In the genomic region with DNA sequence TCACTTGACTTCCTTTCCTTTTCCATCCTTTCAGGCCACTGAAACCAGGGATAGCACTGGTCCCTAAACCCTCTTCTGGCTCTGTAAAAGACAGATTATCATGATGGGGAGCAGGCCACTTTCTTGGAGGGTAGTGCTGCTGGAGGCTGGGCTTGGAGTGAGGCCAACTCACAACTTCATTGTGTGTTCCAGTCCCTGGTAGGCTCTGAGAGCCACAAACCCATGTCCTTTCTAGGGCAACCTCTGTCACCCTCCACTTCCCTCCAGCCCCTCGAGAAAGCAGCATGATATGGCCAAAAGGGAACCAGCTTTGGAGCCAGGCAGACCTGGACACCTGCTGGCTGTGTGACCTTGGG, we compare ENCODE assay signal across 1 cellular context.
TF ChIP-seq lines count a peak whose summit lies in the region.

No MANE protein-coding gene starts in this region.

TF ChIP-seq in neural cell, 6 proteins besides CTCF, POLR2A, EP300 and RAD21 (continued from another document):
- TF ChIP-seq, protein P1, sequence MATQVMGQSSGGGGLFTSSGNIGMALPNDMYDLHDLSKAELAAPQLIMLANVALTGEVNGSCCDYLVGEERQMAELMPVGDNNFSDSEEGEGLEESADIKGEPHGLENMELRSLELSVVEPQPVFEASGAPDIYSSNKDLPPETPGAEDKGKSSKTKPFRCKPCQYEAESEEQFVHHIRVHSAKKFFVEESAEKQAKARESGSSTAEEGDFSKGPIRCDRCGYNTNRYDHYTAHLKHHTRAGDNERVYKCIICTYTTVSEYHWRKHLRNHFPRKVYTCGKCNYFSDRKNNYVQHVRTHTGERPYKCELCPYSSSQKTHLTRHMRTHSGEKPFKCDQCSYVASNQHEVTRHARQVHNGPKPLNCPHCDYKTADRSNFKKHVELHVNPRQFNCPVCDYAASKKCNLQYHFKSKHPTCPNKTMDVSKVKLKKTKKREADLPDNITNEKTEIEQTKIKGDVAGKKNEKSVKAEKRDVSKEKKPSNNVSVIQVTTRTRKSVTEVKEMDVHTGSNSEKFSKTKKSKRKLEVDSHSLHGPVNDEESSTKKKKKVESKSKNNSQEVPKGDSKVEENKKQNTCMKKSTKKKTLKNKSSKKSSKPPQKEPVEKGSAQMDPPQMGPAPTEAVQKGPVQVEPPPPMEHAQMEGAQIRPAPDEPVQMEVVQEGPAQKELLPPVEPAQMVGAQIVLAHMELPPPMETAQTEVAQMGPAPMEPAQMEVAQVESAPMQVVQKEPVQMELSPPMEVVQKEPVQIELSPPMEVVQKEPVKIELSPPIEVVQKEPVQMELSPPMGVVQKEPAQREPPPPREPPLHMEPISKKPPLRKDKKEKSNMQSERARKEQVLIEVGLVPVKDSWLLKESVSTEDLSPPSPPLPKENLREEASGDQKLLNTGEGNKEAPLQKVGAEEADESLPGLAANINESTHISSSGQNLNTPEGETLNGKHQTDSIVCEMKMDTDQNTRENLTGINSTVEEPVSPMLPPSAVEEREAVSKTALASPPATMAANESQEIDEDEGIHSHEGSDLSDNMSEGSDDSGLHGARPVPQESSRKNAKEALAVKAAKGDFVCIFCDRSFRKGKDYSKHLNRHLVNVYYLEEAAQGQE (IDR thresholded peaks at IDR 0.05; ENCODE audit: borderline replicate concordance) = no peak
- no peak for TF ChIP-seq SMC3 (conservative IDR thresholded peaks at IDR 0.05; ENCODE audit: poor library complexity)
